In genomic region chr5:3854069-3854741, GRCh38 we compare ENCODE assay signal across 15 cellular contexts.
A peak's percentile ranks its signal among the peaks of the same experiment; 100 is the strongest.
DNase-seq lines count a peak whose midpoint lies in the region; ATAC-seq and TF ChIP-seq lines count a peak whose summit lies in the region.
"Had no signal": no experiment of that assay in that cellular context is flagged by ENCODE, and none has a peak within 500 bp of the region (broad histone marks: within the 10 kb centered on the region; RNA-seq: fewer than 3 reads in every experiment).

No MANE protein-coding gene starts in this region.

- intact Hi-C loops in Right ventricle myocardium inferior (cut with DNase I), result no loop called here

- H3K27ac ChIP-seq in right atrium auricular region, result peak overlapping the region; percentile 13 to 74
- H3K27ac ChIP-seq: BLaER1 treated with 17β-estradiol and CSF1 and Interleukin-3, amounts not matched to agents 10 nM and 100 nM had no signal

- H3K4me3 ChIP-seq in right atrium auricular region, result no peak overlapping the region
- H3K4me3 ChIP-seq: BLaER1 treated with 17β-estradiol and CSF1 and Interleukin-3, amounts not matched to agents 10 nM and 100 nM had no signal

- H3K36me3 ChIP-seq in right atrium auricular region, result no peaks in the 10 kb centered on the region
- H3K36me3 ChIP-seq: BLaER1 treated with 17β-estradiol and CSF1 and Interleukin-3, amounts not matched to agents 10 nM and 100 nM had no signal

- H3K9me3 ChIP-seq in right atrium auricular region, result no peaks in the 10 kb centered on the region

- DNase-seq in SK-N-DZ (ENCODE audit: low spot score), result peak; percentile 80
- peak; percentile 74 for DNase-seq in Right ventricle myocardium inferior (ENCODE audit: missing footprints)
- DNase-seq in right atrium auricular region (ENCODE audit: low spot score), result no peak
- DNase-seq in retina, result peak; percentile 84
- DNase-seq in NCI-H1694 (lab: John Stamatoyannopoulos, UW), result no peak
- no peak for DNase-seq in occipital lobe (lab: John Stamatoyannopoulos, UW)
- DNase-seq: CD8-positive, alpha-beta memory T cell; HFFc6; KBM-7; NCI-H187; NCI-H526; NK-92 treated with Interleukin-12 subunit alpha and Interleukin-12 subunit beta, amount 100 ng/mL, for 24 hours; SHP77 had no signal

- H3K4me1 ChIP-seq in right atrium auricular region, result peaks cover 0 to 20% of the 10 kb centered on the region in 2 donors

- no peaks in the 10 kb centered on the region for H3K27me3 ChIP-seq in right atrium auricular region
- H3K27me3 ChIP-seq: BLaER1 treated with 17β-estradiol and CSF1 and Interleukin-3, amounts not matched to agents 10 nM and 100 nM had no signal

- ATAC-seq in Right ventricle myocardium inferior (peak; percentile 93), HG02840 (IDR thresholded peaks at IDR 0.05; ENCODE audit: low FRiP score, unreplicated experiment) (no peak)

- no peak for TF ChIP-seq CTCF in right atrium auricular region (IDR thresholded peaks at IDR 0.05)

Comparison
In these comparisons a context has a peak if more than half of its experiments do, and no peak if none do; other contexts are left out.
1. DNase-seq: peak in SK-N-DZ (single experiment), Right ventricle myocardium inferior (single experiment) and retina (single experiment); none in right atrium auricular region (single experiment), NCI-H1694 (single experiment) and occipital lobe (single experiment).